Comparison of ENCODE assay signal across 8 cellular contexts in the genomic region with DNA sequence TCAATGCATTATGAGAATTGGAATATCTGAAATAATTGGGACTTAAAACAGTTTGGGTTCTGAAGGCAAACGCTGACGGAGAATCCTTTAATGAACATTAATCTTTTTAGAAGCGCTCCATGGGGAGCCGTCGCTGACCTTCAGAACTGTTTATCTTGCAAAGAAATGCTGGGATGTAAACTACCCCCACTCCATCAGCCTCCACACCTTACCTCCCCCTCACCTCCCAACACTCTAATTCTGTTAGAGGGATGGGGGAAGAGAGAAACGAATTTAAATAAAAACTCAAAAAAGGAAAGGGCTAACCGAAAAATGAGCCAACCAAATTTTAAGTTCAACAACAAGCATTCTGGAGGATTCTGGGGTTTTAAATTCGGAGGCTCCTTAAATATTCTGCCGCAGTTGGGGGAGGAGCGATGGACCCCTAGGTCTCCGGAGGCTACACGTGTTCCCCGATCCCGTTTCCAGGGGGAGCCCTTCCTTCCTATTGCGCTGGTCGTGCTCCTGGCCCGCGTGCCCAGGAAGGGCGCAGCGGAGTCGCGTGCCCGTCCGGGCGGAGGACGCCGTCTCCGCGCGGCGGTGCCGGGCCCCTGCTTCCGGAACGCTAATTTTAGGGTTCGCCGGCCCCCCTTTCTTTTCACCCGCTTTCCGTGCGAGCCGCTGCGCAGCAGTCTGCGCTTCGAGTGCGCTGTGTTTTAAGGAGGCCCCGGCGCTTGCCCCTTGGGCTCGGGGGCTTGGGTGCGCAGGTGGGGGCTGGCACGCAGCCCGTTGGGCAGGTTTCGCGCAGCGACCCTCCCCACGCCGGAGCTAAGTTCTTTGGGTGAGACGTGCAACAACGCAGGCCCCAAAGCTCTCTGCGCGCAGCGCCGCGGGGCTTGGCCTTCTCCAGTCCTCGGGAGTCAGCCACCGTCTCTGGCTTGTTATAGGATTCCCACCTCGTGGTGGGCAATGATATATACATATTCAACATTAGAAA. TPM values are rescaled to one million over a fixed set of nuclear protein-coding genes. Genes with fewer than 3 reads are reported as not detected.
DNase-seq lines count a peak whose midpoint lies in the region; ATAC-seq and TF ChIP-seq lines count a peak whose summit lies in the region.

No MANE protein-coding gene starts in this region.

- ATAC-seq in left lung (peak; percentile 84), GM18517 (IDR thresholded peaks at IDR 0.05; ENCODE audit: unreplicated experiment) (no peak)
- peak; percentile 58 for ATAC-seq in stimulated activated effector memory CD8-positive, alpha-beta T cell treated with anti-CD3 and anti-CD28 coated beads, Interleukin-12 subunit alpha, Interleukin-12 subunit beta, amount 100 ng/mL, for 72 hours

- H3K9me3 ChIP-seq in BE2C (no peaks in the 10 kb centered on the region), MG63 (no peaks in the 10 kb centered on the region), left lung (no peaks in the 10 kb centered on the region)

- TF ChIP-seq POLR2A in GM18951 (IDR thresholded peaks at IDR 0.05; ENCODE audit: extremely low read depth, insufficient read depth, insufficient read length): peak; percentile 14

- in situ Hi-C loops in GM18951 (cut with MboI; ENCODE audit: low sequenced_read_pairs, unreplicated experiment): no loop called here

- no peak overlapping the region for H3K27ac Mint-ChIP-seq in stimulated activated effector memory CD8-positive, alpha-beta T cell treated with anti-CD3 and anti-CD28 coated beads, Interleukin-12 subunit alpha, Interleukin-12 subunit beta, amount 100 ng/mL, for 72 hours

- H3K36me3 Mint-ChIP-seq in stimulated activated effector memory CD8-positive, alpha-beta T cell treated with anti-CD3 and anti-CD28 coated beads, Interleukin-12 subunit alpha, Interleukin-12 subunit beta, amount 100 ng/mL, for 72 hours: no peaks in the 10 kb centered on the region

- H3K27ac ChIP-seq in left lung: no peak overlapping the region

- H3K36me3 ChIP-seq in BE2C: no peaks in the 10 kb centered on the region
- H3K36me3 ChIP-seq in MG63: no peaks in the 10 kb centered on the region
- H3K36me3 ChIP-seq in left lung: no peaks in the 10 kb centered on the region

- no peaks in the 10 kb centered on the region for H3K4me1 ChIP-seq in BE2C
- H3K4me1 ChIP-seq in left lung: peaks cover 3 to 18% of the 10 kb centered on the region in 2 donors

- H3K4me3 Mint-ChIP-seq in stimulated activated effector memory CD8-positive, alpha-beta T cell treated with anti-CD3 and anti-CD28 coated beads, Interleukin-12 subunit alpha, Interleukin-12 subunit beta, amount 100 ng/mL, for 72 hours: peak overlapping the region; percentile 62

- H3K27me3 ChIP-seq in BE2C: no peaks in the 10 kb centered on the region
- H3K27me3 ChIP-seq in MG63: peaks cover 6% of the 10 kb centered on the region; the same call in 1 of the 2 replicates
- H3K27me3 ChIP-seq in left lung: peaks cover 0 to 32% of the 10 kb centered on the region in 2 donors

- intact Hi-C loops in left lung (cut with DNase I): no loop called here

- H3K4me1 Mint-ChIP-seq in stimulated activated effector memory CD8-positive, alpha-beta T cell treated with anti-CD3 and anti-CD28 coated beads, Interleukin-12 subunit alpha, Interleukin-12 subunit beta, amount 100 ng/mL, for 72 hours: peaks cover 21% of the 10 kb centered on the region

- DNase-seq in BE2C: peak; percentile 72
- peak; percentile 20 for DNase-seq in MG63
- DNase-seq in activated CD4-positive, alpha-beta T cell treated with anti-CD3 and anti-CD28 coated beads for 48 hours: peak; percentile 43
- DNase-seq in ecto neural progenitor cell (ENCODE audit: low spot score): peak; percentile 72
- peak in 1 of 2 donors; percentile 80 for DNase-seq in left lung
- DNase-seq in stimulated activated effector memory CD8-positive, alpha-beta T cell treated with anti-CD3 and anti-CD28 coated beads, Interleukin-12 subunit alpha, Interleukin-12 subunit beta, amount 100 ng/mL, for 72 hours (ENCODE audit: low spot score in 2 of 2): peak in 1 of 2 donors; percentile 61

- no peaks in the 10 kb centered on the region for H3K9me3 Mint-ChIP-seq in stimulated activated effector memory CD8-positive, alpha-beta T cell treated with anti-CD3 and anti-CD28 coated beads, Interleukin-12 subunit alpha, Interleukin-12 subunit beta, amount 100 ng/mL, for 72 hours

- TF ChIP-seq CTCF in BE2C (IDR thresholded peaks at IDR 0.05; ENCODE audit: low read depth, low read length) (peak; percentile 41), left lung (IDR thresholded peaks at IDR 0.05) (no peak)

- H3K4me3 ChIP-seq in BE2C (ENCODE audit: low read depth, low read length) (peak overlapping the region; percentile 74), MG63 (peak overlapping the region; percentile 31), left lung (peak overlapping the region; percentile 32 to 38)

RNA-seq across cellular contexts. Expression of gene DNAJC6, which starts 43.8 kb away (rescaled TPM):
- polyA plus RNA-seq in BE2C (2012; ENCODE audit: insufficient read depth, insufficient read length, low read depth): 20.5 TPM
- not detected in 2 replicates for total RNA-seq in MG63 (2014; rRNA removed; shearing (Covaris generic); ENCODE audit: low replicate concordance)
- total RNA-seq in left lung: 1 to 10 TPM; 3.8 to 4.6 TPM
